Comparison of ENCODE assay signal across 1 cellular context in genomic region chr5:139711067-139711851, GRCh38.
TF ChIP-seq lines count a peak whose summit lies in the region.

No MANE protein-coding gene starts in this region.

TF ChIP-seq in WTC11, 78 proteins besides CTCF, POLR2A, EP300 and RAD21 (continued from another document):
- TF ChIP-seq E2F4 (CRISPR knock-in tag; IDR thresholded peaks at IDR 0.05; ENCODE audit: borderline replicate concordance, low read depth): 0 out of 2 replicates have a peak, but pooled peaks have one; percentile 13
- no peak; the same call in 1 of the 2 replicates for TF ChIP-seq ZNF219 (CRISPR knock-in tag; IDR thresholded peaks at IDR 0.05; ENCODE audit: borderline replicate concordance)
- TF ChIP-seq RORB (CRISPR knock-in tag; IDR thresholded peaks at IDR 0.05): no peak
- TF ChIP-seq, protein P1, sequence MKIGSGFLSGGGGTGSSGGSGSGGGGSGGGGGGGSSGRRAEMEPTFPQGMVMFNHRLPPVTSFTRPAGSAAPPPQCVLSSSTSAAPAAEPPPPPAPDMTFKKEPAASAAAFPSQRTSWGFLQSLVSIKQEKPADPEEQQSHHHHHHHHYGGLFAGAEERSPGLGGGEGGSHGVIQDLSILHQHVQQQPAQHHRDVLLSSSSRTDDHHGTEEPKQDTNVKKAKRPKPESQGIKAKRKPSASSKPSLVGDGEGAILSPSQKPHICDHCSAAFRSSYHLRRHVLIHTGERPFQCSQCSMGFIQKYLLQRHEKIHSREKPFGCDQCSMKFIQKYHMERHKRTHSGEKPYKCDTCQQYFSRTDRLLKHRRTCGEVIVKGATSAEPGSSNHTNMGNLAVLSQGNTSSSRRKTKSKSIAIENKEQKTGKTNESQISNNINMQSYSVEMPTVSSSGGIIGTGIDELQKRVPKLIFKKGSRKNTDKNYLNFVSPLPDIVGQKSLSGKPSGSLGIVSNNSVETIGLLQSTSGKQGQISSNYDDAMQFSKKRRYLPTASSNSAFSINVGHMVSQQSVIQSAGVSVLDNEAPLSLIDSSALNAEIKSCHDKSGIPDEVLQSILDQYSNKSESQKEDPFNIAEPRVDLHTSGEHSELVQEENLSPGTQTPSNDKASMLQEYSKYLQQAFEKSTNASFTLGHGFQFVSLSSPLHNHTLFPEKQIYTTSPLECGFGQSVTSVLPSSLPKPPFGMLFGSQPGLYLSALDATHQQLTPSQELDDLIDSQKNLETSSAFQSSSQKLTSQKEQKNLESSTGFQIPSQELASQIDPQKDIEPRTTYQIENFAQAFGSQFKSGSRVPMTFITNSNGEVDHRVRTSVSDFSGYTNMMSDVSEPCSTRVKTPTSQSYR (CRISPR knock-in tag; IDR thresholded peaks at IDR 0.05): no peak
- no peak for TF ChIP-seq ZNF121 (CRISPR knock-in tag; IDR thresholded peaks at IDR 0.05)
- no peak for TF ChIP-seq ZNF671 (CRISPR knock-in tag; IDR thresholded peaks at IDR 0.05)
- TF ChIP-seq MXD4 (CRISPR knock-in tag; IDR thresholded peaks at IDR 0.05; ENCODE audit: borderline replicate concordance): no peak
